Comparison of ENCODE assay signal across 7 cellular contexts in the genomic region with DNA sequence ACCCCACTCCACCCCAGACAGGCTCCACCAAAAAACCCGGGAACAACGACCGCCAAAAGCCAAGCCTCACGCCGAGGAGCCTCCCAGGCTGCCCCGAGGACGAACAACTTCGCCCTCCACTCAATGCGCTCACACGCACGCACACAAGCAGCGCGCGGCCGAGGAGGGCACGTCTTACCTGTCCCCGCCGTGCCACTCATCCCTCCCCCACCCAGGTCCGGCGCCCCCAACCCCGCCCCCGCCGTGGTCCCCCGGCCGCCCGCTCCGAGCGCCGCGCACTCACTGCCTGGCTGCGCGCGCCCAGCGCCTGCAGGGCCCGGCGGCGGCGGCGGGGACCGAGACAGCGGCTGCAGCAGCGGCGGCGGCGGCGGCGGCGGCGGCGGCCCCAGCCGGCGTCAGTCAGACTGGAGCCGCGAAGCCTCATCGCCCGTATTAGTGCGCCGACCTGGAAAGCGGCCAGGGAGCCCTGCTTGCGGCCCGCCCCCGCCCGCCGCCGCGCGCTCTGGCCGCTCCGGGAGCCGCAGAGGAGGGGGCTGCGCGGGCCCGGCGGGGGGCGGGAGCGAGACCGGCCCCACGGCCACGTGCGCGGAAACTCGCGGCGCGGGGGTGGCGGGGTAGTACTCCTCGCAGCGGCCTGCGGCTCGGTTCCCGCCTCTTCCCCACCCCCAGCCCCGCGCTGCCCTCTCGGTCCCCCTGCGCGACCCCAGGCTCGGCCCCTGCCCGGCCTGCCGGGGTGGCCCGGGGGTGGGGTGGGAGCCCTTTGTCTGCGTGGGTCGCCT. TPM values are rescaled to one million over a fixed set of nuclear protein-coding genes. Genes with fewer than 3 reads are reported as not detected.
DNase-seq lines count a peak whose midpoint lies in the region; ATAC-seq and TF ChIP-seq lines count a peak whose summit lies in the region.

Gene SMAD9, minus strand, starts transcription at position 406 of the 779 bp plus-strand sequence. CDS start 40,549 bp downstream, outside the sequence.

- DNase-seq in NCI-H1092 (lab: John Stamatoyannopoulos, UW), result peak; percentile 68
- DNase-seq in fibroblast of gingiva (ENCODE audit: low read depth), result peak; percentile 49
- peak; percentile 91 for DNase-seq in upper lobe of right lung

- H3K9me3 ChIP-seq in ES-I3 (ENCODE audit: control insufficient read depth, insufficient read depth, low read length), result no peaks in the 10 kb centered on the region
- H3K9me3 ChIP-seq in muscle layer of colon (ENCODE audit: low read length), result no peaks in the 10 kb centered on the region
- H3K9me3 ChIP-seq in upper lobe of right lung, result no peaks in the 10 kb centered on the region

- H3K36me3 ChIP-seq in ES-I3 (ENCODE audit: insufficient read depth, low read length) (no peaks in the 10 kb centered on the region), muscle layer of colon (ENCODE audit: insufficient read depth, low read length) (no peaks in the 10 kb centered on the region), upper lobe of right lung (no peaks in the 10 kb centered on the region)

- H3K4me1 ChIP-seq in ES-I3 (ENCODE audit: insufficient read depth, low read length), result peaks cover 6% of the 10 kb centered on the region; the same call in 1 of the 2 replicates
- peaks cover 31% of the 10 kb centered on the region for H3K4me1 ChIP-seq in muscle layer of colon (ENCODE audit: insufficient read depth, low read length)
- peaks cover 8% of the 10 kb centered on the region for H3K4me1 ChIP-seq in upper lobe of right lung

- no peak for TF ChIP-seq CTCF in WI38 (IDR thresholded peaks at IDR 0.05; ENCODE audit: low read depth, low read length)
- TF ChIP-seq CTCF in upper lobe of right lung (IDR thresholded peaks at IDR 0.05), result no peak

- H3K4me3 ChIP-seq in WI38 (ENCODE audit: low read depth, low read length) (peak within 1 kb of the TSS; percentile 74), muscle layer of colon (ENCODE audit: low read depth in 1 of 2, low read length in 2 of 2) (peak within 1 kb of the TSS; percentile 63 to 69), upper lobe of right lung (peak within 1 kb of the TSS; percentile 51)

- H3K9ac ChIP-seq in ES-I3 (ENCODE audit: low read depth, low read length) (peak within 1 kb of the TSS; percentile 65; the same call in 1 of the 2 replicates), muscle layer of colon (ENCODE audit: low read length) (peak within 1 kb of the TSS; percentile 31)

- H3K27me3 ChIP-seq in muscle layer of colon (ENCODE audit: control insufficient read depth in 1 of 2, insufficient read depth in 2 of 2, low read length in 2 of 2) (no peaks in the 10 kb centered on the region), upper lobe of right lung (no peaks in the 10 kb centered on the region)

- H3K27ac ChIP-seq in muscle layer of colon (ENCODE audit: low read depth, low read length) (peak within 1 kb of the TSS; percentile 61), upper lobe of right lung (peak within 1 kb of the TSS; percentile 61)

- ATAC-seq in GM21786 (IDR thresholded peaks at IDR 0.05; ENCODE audit: unreplicated experiment) (peak; percentile 73), upper lobe of right lung (peak; percentile 81)

- intact Hi-C loops in upper lobe of right lung (cut with DNase I), result no loop called here

RNA-seq across cellular contexts. Expression of gene SMAD9, which starts in this region (rescaled TPM):
- 21.5 TPM for total RNA-seq in upper lobe of right lung

Comparison
In these comparisons a context has a peak if more than half of its experiments do, and no peak if none do; other contexts are left out.
1. Peak in every context shown above with its lines: DNase-seq, ATAC-seq, H3K4me3 ChIP-seq and H3K27ac ChIP-seq.